9 cellular contexts compared by ENCODE assay signal in genomic region chr7:36730046-36730445, GRCh38. TPM values are rescaled to one million over a fixed set of nuclear protein-coding genes. Genes with fewer than 3 reads are reported as not detected.
"Had no signal": no experiment of that assay in that cellular context is flagged by ENCODE, and none has a peak within 500 bp of the region (broad histone marks: within the 10 kb centered on the region; RNA-seq: fewer than 3 reads in every experiment).

No MANE protein-coding gene starts in this region.

- H2AFZ ChIP-seq: GM23338 had no signal

- H3K4me1 Mint-ChIP-seq: GM23338, H9 had no signal

- H3K4me3 Mint-ChIP-seq: GM23338, H9, IgD-negative memory B cell had no signal

- H3K36me3 Mint-ChIP-seq: IgD-negative memory B cell had no signal

- H3K9me3 Mint-ChIP-seq: GM23338 had no signal

- H3K4me2 ChIP-seq: GM23338 had no signal

- FAIRE-seq: H1, H54, HTR-8/SVneo had no signal

- H3K27ac Mint-ChIP-seq: GM23338, H9, IgD-negative memory B cell had no signal

- DNase-seq: H9, HCEC 1CT, KG1 had no signal

- H3K27me3 Mint-ChIP-seq: IgD-negative memory B cell had no signal

- ATAC-seq: GM23338 had no signal

- H3K4me3 ChIP-seq: GM23338 had no signal

RNA-seq across cellular contexts. Expression of gene AOAH, which starts 5.8 kb away (rescaled TPM):
- total RNA-seq: GM23338, H1, HT-29 had no signal
- polyA plus RNA-seq: GM23338 had no signal
